Comparison of ENCODE assay signal across 9 cellular contexts in the genomic region with DNA sequence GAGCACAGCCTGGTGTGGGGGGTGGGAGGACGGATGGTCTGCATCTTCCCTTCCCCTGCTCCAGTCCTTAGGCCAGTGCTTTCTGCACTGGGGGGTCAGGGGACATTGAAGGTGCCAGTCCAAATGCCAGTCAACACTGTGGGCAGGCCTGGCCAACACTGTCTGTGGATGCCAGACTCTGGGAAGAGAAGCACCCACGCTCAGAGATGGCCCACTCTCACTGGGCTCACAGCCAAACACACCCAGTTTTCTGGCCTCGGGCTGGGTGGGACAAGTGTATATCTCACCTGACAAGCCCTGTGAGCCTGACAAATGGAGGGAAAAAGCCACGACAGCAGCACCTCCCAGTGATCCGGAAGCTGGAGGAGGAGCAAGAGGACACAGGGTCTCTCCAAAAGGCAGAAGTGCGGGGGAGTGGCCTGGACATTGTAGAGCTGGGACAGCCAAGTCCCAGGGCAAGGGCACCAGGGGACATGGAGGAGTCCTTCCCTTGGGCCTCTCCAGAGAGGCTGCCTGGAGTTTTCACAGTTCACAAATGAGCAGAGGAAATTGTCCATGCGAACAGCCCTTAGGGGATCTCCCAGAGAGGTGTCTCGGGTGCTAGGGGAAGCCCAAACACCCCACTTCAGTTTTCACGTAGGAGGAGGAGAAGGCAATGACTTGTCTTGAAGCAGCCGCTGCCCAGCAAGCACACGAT.
DNase-seq lines count a peak whose midpoint lies in the region; ATAC-seq and TF ChIP-seq lines count a peak whose summit lies in the region.
"Had no signal": no experiment of that assay in that cellular context is flagged by ENCODE, and none has a peak within 500 bp of the region (broad histone marks: within the 10 kb centered on the region; RNA-seq: fewer than 3 reads in every experiment).

No MANE protein-coding gene starts in this region.

- no peaks in the 10 kb centered on the region for H3K9me3 ChIP-seq in left lung
- H3K9me3 ChIP-seq: ascending aorta had no signal

- H3K4me3 ChIP-seq in left lung: no peak overlapping the region
- H3K4me3 ChIP-seq: ascending aorta had no signal

- H3K36me3 ChIP-seq in left lung: no peaks in the 10 kb centered on the region
- H3K36me3 ChIP-seq: ascending aorta had no signal

- DNase-seq in left lung: no peak
- no peak for DNase-seq in DMS79 (lab: John Stamatoyannopoulos, UW)
- no peak for DNase-seq in NCI-H2227 (lab: John Stamatoyannopoulos, UW; ENCODE audit: unreplicated experiment)
- no peak for DNase-seq in A172 (ENCODE audit: low spot score)

- peak; percentile 79 for ATAC-seq in GM18519 (IDR thresholded peaks at IDR 0.05; ENCODE audit: low FRiP score, unreplicated experiment)
- ATAC-seq in GM21367 (IDR thresholded peaks at IDR 0.05; ENCODE audit: unreplicated experiment): peak; percentile 71
- peak; percentile 84 for ATAC-seq in HG03354 (IDR thresholded peaks at IDR 0.05; ENCODE audit: poor library complexity, severe bottlenecking, unreplicated experiment)
- peak; percentile 21 for ATAC-seq in left lung
- no peak for ATAC-seq in GM21737 (IDR thresholded peaks at IDR 0.05; ENCODE audit: unreplicated experiment)

- no peaks in the 10 kb centered on the region for H3K27me3 ChIP-seq in left lung
- H3K27me3 ChIP-seq: ascending aorta had no signal

- TF ChIP-seq CTCF in left lung (IDR thresholded peaks at IDR 0.05): no peak

- peaks cover 0 to 14% of the 10 kb centered on the region in 2 donors for H3K4me1 ChIP-seq in left lung

- H3K27ac ChIP-seq in left lung: no peak overlapping the region
- H3K27ac ChIP-seq: ascending aorta had no signal

- intact Hi-C loops in left lung (cut with DNase I): no loop called here
